7 cellular contexts compared by ENCODE assay signal in the genomic region with DNA sequence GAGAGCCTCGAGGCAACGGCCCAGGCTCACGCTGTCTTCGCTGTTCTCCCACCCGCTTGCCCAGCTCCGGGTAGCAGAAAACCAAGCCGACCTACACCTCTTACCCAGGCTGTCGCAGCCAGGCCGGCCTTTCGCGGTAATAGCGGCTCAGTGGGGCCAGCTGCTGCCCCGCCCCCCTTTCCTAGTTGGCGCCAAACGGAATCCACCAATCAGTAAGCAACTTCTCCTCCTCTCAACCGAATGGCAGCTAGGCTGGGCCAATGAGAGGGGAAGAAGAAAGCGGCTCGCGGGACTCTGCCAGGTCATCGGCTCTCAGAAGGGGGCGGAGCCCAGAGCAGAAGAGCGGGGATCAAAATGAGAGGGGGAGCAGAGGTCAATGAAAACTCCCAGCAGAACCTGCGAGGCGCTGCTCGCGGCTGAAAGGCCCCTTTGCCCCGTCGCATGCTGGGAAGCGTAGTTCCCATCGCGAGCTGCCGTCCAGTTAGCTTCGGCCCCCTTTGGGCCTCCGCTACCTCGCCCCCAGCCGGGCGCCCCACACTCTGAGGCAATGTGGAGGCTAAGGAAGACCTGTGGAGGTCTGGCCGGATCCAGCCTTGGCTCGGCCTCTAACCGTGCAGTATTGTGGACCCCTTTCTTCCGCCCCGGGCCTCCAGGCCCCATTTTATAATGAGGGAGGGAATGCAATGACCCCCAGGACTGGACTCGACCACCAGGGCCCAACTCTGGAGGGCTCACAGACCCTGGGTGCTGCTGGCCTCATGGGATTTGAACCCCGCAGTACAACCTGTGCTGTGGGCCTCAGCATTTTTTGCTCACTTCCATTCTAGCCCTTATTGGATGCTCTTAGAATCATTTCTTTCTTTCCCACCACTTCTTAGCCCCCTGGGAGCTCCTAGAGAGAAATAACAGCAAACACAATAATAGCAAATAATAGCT.
DNase-seq lines count a peak whose midpoint lies in the region; ATAC-seq and FAIRE-seq lines count a peak whose summit lies in the region.

A gene (minus strand): TSS at position 152 of the 936 bp plus-strand sequence. CDS start 470 bp downstream, outside the sequence.

- ATAC-seq in HG02981 (IDR thresholded peaks at IDR 0.05; ENCODE audit: unreplicated experiment): peak; percentile 93

- no peaks in the 10 kb centered on the region for H3K27me3 ChIP-seq in rectal smooth muscle tissue (ENCODE audit: control insufficient read depth, insufficient read depth, low read length)

- no peaks in the 10 kb centered on the region for H3K4me1 ChIP-seq in rectal smooth muscle tissue (ENCODE audit: control insufficient read depth, insufficient read depth, low read length)

- peak; percentile 94 for DNase-seq in GM18507 (ENCODE audit: extremely low spot score, insufficient read length, low read depth)
- DNase-seq in NCI-H2029 treated with DMSO at 0.1 percent for 48 hours (lab: John Stamatoyannopoulos, UW): peak; percentile 94
- peak; percentile 81 for DNase-seq in T-helper 9 cell
- peak; percentile 99 for DNase-seq in astrocyte of the hippocampus (ENCODE audit: low read depth, low spot score)
- peak; percentile 99 for DNase-seq in hepatic stellate cell (ENCODE audit: low spot score)

- FAIRE-seq in GM18507 (lab: Jason Lieb, UNC): peak; percentile 99

- no peak within 1 kb of the TSS for H3K9ac ChIP-seq in rectal smooth muscle tissue (ENCODE audit: low read length)

- peak within 1 kb of the TSS; percentile 91 for H3K4me3 ChIP-seq in rectal smooth muscle tissue (ENCODE audit: low read length)

- no peaks in the 10 kb centered on the region for H3K36me3 ChIP-seq in rectal smooth muscle tissue (ENCODE audit: control insufficient read depth, insufficient read depth, low read length)

- peak within 1 kb of the TSS; percentile 74 for H3K27ac ChIP-seq in rectal smooth muscle tissue (ENCODE audit: low read depth, low read length)

Comparison
In these comparisons a context has a peak if more than half of its experiments do, and no peak if none do; other contexts are left out.
1. Peak in every context shown above with its lines: DNase-seq, ATAC-seq, H3K4me3 ChIP-seq and H3K27ac ChIP-seq.